ENCODE assay signal across 8 cellular contexts in the genomic region with DNA sequence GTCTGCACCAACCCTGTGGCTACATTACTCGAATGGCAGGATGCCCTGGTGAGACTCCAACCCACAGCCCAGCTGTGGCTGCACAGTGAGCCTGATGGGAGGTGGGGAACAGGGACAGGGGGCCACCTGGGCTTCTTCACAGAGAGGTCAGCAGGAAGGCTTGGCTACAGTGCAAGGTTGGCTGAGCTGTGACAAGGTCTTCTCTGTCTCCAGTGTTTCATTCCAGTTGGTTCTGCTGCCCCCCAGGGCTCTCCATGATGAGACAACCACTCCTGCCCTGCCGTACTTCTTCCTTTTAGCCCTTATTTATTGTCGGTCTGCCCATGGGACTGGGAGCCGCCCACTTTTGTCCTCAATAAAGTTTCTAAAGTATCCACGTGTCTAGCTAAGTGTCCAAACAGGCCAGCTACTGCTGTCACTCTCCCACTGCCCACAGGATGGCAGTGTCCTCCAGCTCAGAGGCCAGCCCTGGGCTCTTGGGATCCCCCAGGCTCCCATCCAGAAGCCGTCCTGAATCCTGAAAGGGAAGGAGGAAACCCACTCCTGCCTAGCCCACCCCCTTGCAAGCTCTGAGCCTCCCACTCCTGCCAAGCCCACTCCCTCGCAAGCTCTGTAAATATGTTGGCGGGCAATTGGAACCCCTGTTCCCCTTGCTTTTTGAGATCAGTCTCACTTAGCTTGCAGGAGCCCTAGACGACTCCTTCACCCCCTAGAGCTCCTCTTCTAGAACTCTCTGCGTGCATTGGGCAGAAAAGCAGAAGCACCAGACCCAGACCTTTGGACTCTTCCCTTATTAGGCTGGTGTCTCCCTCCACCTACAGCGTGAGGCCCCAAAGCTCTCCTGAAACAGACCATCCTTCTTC. TPM values are rescaled to one million over a fixed set of nuclear protein-coding genes. Genes with fewer than 3 reads are reported as not detected.
DNase-seq lines count a peak whose midpoint lies in the region; ATAC-seq and TF ChIP-seq lines count a peak whose summit lies in the region.

No MANE protein-coding gene starts in this region.

- peaks cover 33% of the 10 kb centered on the region for H3K27me3 Mint-ChIP-seq in neural progenitor cell (ENCODE audit: insufficient read depth, low read depth)

- H3K4me3 ChIP-seq in HFF-Myc (replicated peaks; ENCODE audit: low read depth, low read length) (no peak overlapping the region), fibroblast of mammary gland (ENCODE audit: control insufficient read depth, low read depth, low read length) (no peak overlapping the region), neural progenitor cell (no peak overlapping the region)

- H2AFZ ChIP-seq in neural progenitor cell (replicated peaks) = no peak overlapping the region

- H3K36me3 Mint-ChIP-seq in neural progenitor cell = peaks cover 20% of the 10 kb centered on the region

- no peak overlapping the region for H3K4me2 ChIP-seq in neural progenitor cell

- no peaks in the 10 kb centered on the region for H3K4me1 ChIP-seq in neural progenitor cell

- peaks cover 12% of the 10 kb centered on the region for H4K20me1 ChIP-seq in neural progenitor cell (ENCODE audit: low read depth)

- H3K4me1 Mint-ChIP-seq in neural progenitor cell = peaks cover 5% of the 10 kb centered on the region

- ATAC-seq in SK-N-SH treated with all-trans-retinoic acid at 6 μM for 48 hours = peak; percentile 94
- no peak for ATAC-seq in HG03196 (IDR thresholded peaks at IDR 0.05; ENCODE audit: unreplicated experiment)

- TF ChIP-seq CTCF in HFF-Myc (IDR thresholded peaks at IDR 0.05; ENCODE audit: low read depth, low read length, missing control alignments) = peak; percentile 79
- peak; percentile 86 for TF ChIP-seq CTCF in fibroblast of mammary gland (conservative IDR thresholded peaks at IDR 0.05; ENCODE audit: control insufficient read depth, insufficient read depth, low read depth, low read length)
- peak; percentile 80 for TF ChIP-seq CTCF in neural progenitor cell (IDR thresholded peaks at IDR 0.05)

- no peaks in the 10 kb centered on the region for H3K79me2 ChIP-seq in neural progenitor cell (ENCODE audit: low read depth)

- no peak overlapping the region for H3K9ac ChIP-seq in neural progenitor cell

- peak overlapping the region; percentile 26 for H3K4me3 Mint-ChIP-seq in neural progenitor cell

- peak; percentile 6 for DNase-seq in COLO668 (lab: John Stamatoyannopoulos, UW; ENCODE audit: unreplicated experiment)
- DNase-seq in HFF-Myc (ENCODE audit: extremely low read depth, low read depth) = peak; percentile 38
- peak; percentile 83 for DNase-seq in fibroblast of mammary gland (ENCODE audit: low read depth)
- peak; percentile 85 for DNase-seq in neural progenitor cell (ENCODE audit: low spot score)
- no peak for DNase-seq in NCI-H2107 (lab: John Stamatoyannopoulos, UW)
- DNase-seq in germinal center (ENCODE audit: low spot score) = no peak

- peaks cover 36% of the 10 kb centered on the region for H3F3A ChIP-seq in neural progenitor cell (ENCODE audit: low read depth)

- H3K27me3 ChIP-seq in neural progenitor cell = peaks cover 48% of the 10 kb centered on the region

- H3K9me3 ChIP-seq in neural progenitor cell (ENCODE audit: low read depth) = no peaks in the 10 kb centered on the region

- H3K9me3 Mint-ChIP-seq in neural progenitor cell = peaks cover 6% of the 10 kb centered on the region

- H3K27ac ChIP-seq in neural progenitor cell = no peak overlapping the region

- H3K27ac Mint-ChIP-seq in neural progenitor cell = peak overlapping the region; percentile 53

- no peaks in the 10 kb centered on the region for H3K36me3 ChIP-seq in neural progenitor cell

TF ChIP-seq in SK-N-SH treated with all-trans-retinoic acid at 6 μM for 48 hours, 23 proteins besides CTCF, POLR2A, EP300 and RAD21:
- TF ChIP-seq TCF4 (CRISPR knock-in tag; IDR thresholded peaks at IDR 0.05; ENCODE audit: borderline replicate concordance) (no peak), ZNF565 (CRISPR knock-in tag; conservative IDR thresholded peaks at IDR 0.05; ENCODE audit: low read depth) (no peak), ZFP3 (CRISPR knock-in tag; IDR thresholded peaks at IDR 0.05) (no peak), BACH2 (CRISPR knock-in tag; IDR thresholded peaks at IDR 0.05; ENCODE audit: borderline replicate concordance) (no peak), CSDC2 (CRISPR knock-in tag; IDR thresholded peaks at IDR 0.05) (no peak)

RNA-seq across cellular contexts. Expression of gene C1QL4, which starts 5.4 kb away (rescaled TPM):
- total RNA-seq in neural progenitor cell (ENCODE audit: low replicate concordance) = 0.84 and 2.8 TPM in 2 replicates

RNA-seq across cellular contexts. Expression of gene TROAP, which starts 8.5 kb away (rescaled TPM):
- 40.0 and 66.4 TPM in 2 replicates for total RNA-seq in neural progenitor cell (ENCODE audit: low replicate concordance)

RNA-seq across cellular contexts. Expression of gene DNAJC22, which starts 15.1 kb away (rescaled TPM):
- total RNA-seq in neural progenitor cell (ENCODE audit: low replicate concordance) = 0.34 and 0.39 TPM in 2 replicates

RNA-seq across cellular contexts. Expression of gene SPATS2, which starts 35.7 kb away (rescaled TPM):
- 45.2 and 49.5 TPM in 2 replicates for total RNA-seq in neural progenitor cell (ENCODE audit: low replicate concordance)

RNA-seq across cellular contexts. Expression of gene PRPH, which starts 36.6 kb away (rescaled TPM):
- 0.74 TPM in 1 of 2 replicates, not detected in the other for total RNA-seq in neural progenitor cell (ENCODE audit: low replicate concordance)

Comparison
In these comparisons a context has a peak if more than half of its experiments do, and no peak if none do; other contexts are left out.
1. DNase-seq: peak in COLO668 (single experiment), HFF-Myc (single experiment), fibroblast of mammary gland (single experiment) and neural progenitor cell (single experiment); none in NCI-H2107 (single experiment) and germinal center (single experiment).
2. Peak in every context shown above with its lines, with median percentiles within 50 percentile points of each other: CTCF ChIP-seq.